In genomic region chr17:29711588-29712385, GRCh38 we compare ENCODE assay signal across 13 cellular contexts.
DNase-seq lines count a peak whose midpoint lies in the region; ATAC-seq and TF ChIP-seq lines count a peak whose summit lies in the region.
"Had no signal": no experiment of that assay in that cellular context is flagged by ENCODE, and none has a peak within 500 bp of the region (broad histone marks: within the 10 kb centered on the region; RNA-seq: fewer than 3 reads in every experiment).

No MANE protein-coding gene starts in this region.

- no peak overlapping the region for H3K4me3 Mint-ChIP-seq in activated naive CD4-positive, alpha-beta T cell treated with anti-CD3 and anti-CD28 coated beads, Interleukin-2, amount 50 U/mL, for 24 hours
- no peak overlapping the region for H3K4me3 Mint-ChIP-seq in activated B cell treated with CpG ODN at 0.5 μM for 24 hours

- DNase-seq in activated naive CD4-positive, alpha-beta T cell treated with anti-CD3 and anti-CD28 coated beads, Interleukin-2, amount 50 U/mL, for 72 hours (ENCODE audit: low spot score in 2 of 2) = no peak
- DNase-seq in activated B cell treated with CpG ODN at 0.5 μM for 24 hours = no peak
- DNase-seq in lower lobe of right lung = no peak
- no peak for DNase-seq in substantia nigra (lab: John Stamatoyannopoulos, UW)
- DNase-seq in NCI-H2196 (lab: John Stamatoyannopoulos, UW; ENCODE audit: unreplicated experiment) = no peak
- no peak for DNase-seq in 8988T
- no peak for DNase-seq in NCI-H524 (lab: John Stamatoyannopoulos, UW)
- DNase-seq: activated CD4-positive, alpha-beta T cell treated with anti-CD3 and anti-CD28 coated beads for 4 hours; DND-41; NCI-H2227 treated with DMSO at 0.1 percent for 48 hours; T-helper 1 cell had no signal

- no peak for TF ChIP-seq CTCF in activated B cell treated with CpG ODN at 0.5 μM for 24 hours (IDR thresholded peaks at IDR 0.05)
- no peak for TF ChIP-seq CTCF in lower lobe of right lung (IDR thresholded peaks at IDR 0.05)

- CTCF ChIA-PET in activated B cell treated with CpG ODN at 0.5 μM for 24 hours (lab: Charles Lee) = interaction anchor here (1.0 to 2.1 kb wide), 5 partner anchors 9 to 94 kb away, joined by 3 to 7 read pairs (median 4); no protein-coding TSS in a partner anchor

- H3K36me3 ChIP-seq in lower lobe of right lung = no peaks in the 10 kb centered on the region
- H3K36me3 ChIP-seq: tibial nerve had no signal

- no peaks in the 10 kb centered on the region for H3K9me3 ChIP-seq in lower lobe of right lung
- H3K9me3 ChIP-seq: tibial nerve had no signal

- H3K27ac Mint-ChIP-seq in activated naive CD4-positive, alpha-beta T cell treated with anti-CD3 and anti-CD28 coated beads, Interleukin-2, amount 50 U/mL, for 24 hours = peak overlapping the region; percentile 83
- H3K27ac Mint-ChIP-seq in activated naive CD4-positive, alpha-beta T cell treated with anti-CD3 and anti-CD28 coated beads, Interleukin-2, amount 50 U/mL, for 72 hours = no peak overlapping the region
- H3K27ac Mint-ChIP-seq in activated B cell treated with CpG ODN at 0.5 μM for 24 hours = peak overlapping the region; percentile 72

- no peaks in the 10 kb centered on the region for H3K9me3 Mint-ChIP-seq in activated naive CD4-positive, alpha-beta T cell treated with anti-CD3 and anti-CD28 coated beads, Interleukin-2, amount 50 U/mL, for 24 hours
- peaks cover 0 to 4% of the 10 kb centered on the region in 2 donors for H3K9me3 Mint-ChIP-seq in activated naive CD4-positive, alpha-beta T cell treated with anti-CD3 and anti-CD28 coated beads, Interleukin-2, amount 50 U/mL, for 72 hours
- H3K9me3 Mint-ChIP-seq in activated B cell treated with CpG ODN at 0.5 μM for 24 hours = no peaks in the 10 kb centered on the region

- ATAC-seq in activated naive CD4-positive, alpha-beta T cell treated with anti-CD3 and anti-CD28 coated beads, Interleukin-2, amount 50 U/mL, for 72 hours = no peak
- ATAC-seq in activated B cell treated with CpG ODN at 0.5 μM for 24 hours (ENCODE audit: low read depth) = no peak
- ATAC-seq in lower lobe of right lung = no peak

- H3K4me3 ChIP-seq in lower lobe of right lung = no peak overlapping the region
- H3K4me3 ChIP-seq: tibial nerve had no signal

- POLR2A ChIA-PET in activated B cell treated with CpG ODN at 0.5 μM for 24 hours (lab: Charles Lee) = interaction anchor here (0.6 to 3.5 kb wide), 4 partner anchors 9 to 49 kb away, joined by 3 to 30 read pairs (median 6); no protein-coding TSS in a partner anchor

- H3K27me3 Mint-ChIP-seq in activated naive CD4-positive, alpha-beta T cell treated with anti-CD3 and anti-CD28 coated beads, Interleukin-2, amount 50 U/mL, for 24 hours = no peaks in the 10 kb centered on the region
- no peaks in the 10 kb centered on the region for H3K27me3 Mint-ChIP-seq in activated B cell treated with CpG ODN at 0.5 μM for 24 hours

- peaks cover 72% of the 10 kb centered on the region for H3K4me1 ChIP-seq in lower lobe of right lung

- intact Hi-C loops in activated B cell treated with CpG ODN at 0.5 μM for 24 hours (cut with micrococcal nuclease) (no loop called here), lower lobe of right lung (cut with DNase I) (no loop called here)

- H3K27ac ChIP-seq in lower lobe of right lung = peak overlapping the region; percentile 69
- peak overlapping the region; percentile 37 for H3K27ac ChIP-seq in substantia nigra (ENCODE audit: low read depth, low read length, poor library complexity, severe bottlenecking)

- H3K27me3 ChIP-seq in lower lobe of right lung (ENCODE audit: low read depth) = no peaks in the 10 kb centered on the region
- H3K27me3 ChIP-seq: tibial nerve had no signal

- peaks cover 23% of the 10 kb centered on the region for H3K36me3 Mint-ChIP-seq in activated naive CD4-positive, alpha-beta T cell treated with anti-CD3 and anti-CD28 coated beads, Interleukin-2, amount 50 U/mL, for 24 hours
- peaks cover 0 to 32% of the 10 kb centered on the region in 2 donors for H3K36me3 Mint-ChIP-seq in activated naive CD4-positive, alpha-beta T cell treated with anti-CD3 and anti-CD28 coated beads, Interleukin-2, amount 50 U/mL, for 72 hours
- peaks cover 28% of the 10 kb centered on the region for H3K36me3 Mint-ChIP-seq in activated B cell treated with CpG ODN at 0.5 μM for 24 hours (ENCODE audit: low read depth)

- H3K4me1 Mint-ChIP-seq in activated naive CD4-positive, alpha-beta T cell treated with anti-CD3 and anti-CD28 coated beads, Interleukin-2, amount 50 U/mL, for 24 hours = peaks cover 82% of the 10 kb centered on the region
- peaks cover 93% of the 10 kb centered on the region for H3K4me1 Mint-ChIP-seq in activated B cell treated with CpG ODN at 0.5 μM for 24 hours

Comparison
In these comparisons a context has a peak if more than half of its experiments do, and no peak if none do; other contexts are left out.
1. H3K27ac Mint-ChIP-seq: peak in activated naive CD4-positive, alpha-beta T cell treated with anti-CD3 and anti-CD28 coated beads, Interleukin-2, amount 50 U/mL, for 24 hours (single experiment) and activated B cell treated with CpG ODN at 0.5 μM for 24 hours (single experiment); none in activated naive CD4-positive, alpha-beta T cell treated with anti-CD3 and anti-CD28 coated beads, Interleukin-2, amount 50 U/mL, for 72 hours (0 of 2).